ENCODE assay signal across 9 cellular contexts in genomic region chr6:160462551-160463109, GRCh38.
DNase-seq lines count a peak whose midpoint lies in the region; ATAC-seq and TF ChIP-seq lines count a peak whose summit lies in the region.
"Had no signal": no experiment of that assay in that cellular context is flagged by ENCODE, and none has a peak within 500 bp of the region (broad histone marks: within the 10 kb centered on the region; RNA-seq: fewer than 3 reads in every experiment).

No MANE protein-coding gene starts in this region.

- CTCF ChIA-PET in CD4-positive, alpha-beta memory T cell (lab: Charles Lee; ENCODE audit: partially characterized antibody) = interaction anchor here (1.0 to 1.7 kb wide), 5 partner anchors 14 to 324 kb away, joined by 3 to 6 read pairs (median 5); no protein-coding TSS in a partner anchor

- H3K27me3 Mint-ChIP-seq in CD4-positive, alpha-beta memory T cell = no peaks in the 10 kb centered on the region
- H3K27me3 Mint-ChIP-seq in activated CD4-positive, alpha-beta T cell treated with anti-CD3 and anti-CD28 coated beads, Interleukin-2, amount 10 ng/mL, durations not matched to agents 24 days and 14 days = peaks cover 27% of the 10 kb centered on the region
- peaks cover 4% of the 10 kb centered on the region for H3K27me3 Mint-ChIP-seq in type B pancreatic cell

- peaks cover 9 to 11% of the 10 kb centered on the region in 2 donors for H3K36me3 Mint-ChIP-seq in CD4-positive, alpha-beta memory T cell
- peaks cover 12% of the 10 kb centered on the region for H3K36me3 Mint-ChIP-seq in activated CD4-positive, alpha-beta T cell treated with anti-CD3 and anti-CD28 coated beads, Interleukin-2, amount 10 ng/mL, durations not matched to agents 24 days and 14 days (ENCODE audit: low read depth)
- H3K36me3 Mint-ChIP-seq in type B pancreatic cell = no peaks in the 10 kb centered on the region

- DNase-seq in CD4-positive, alpha-beta memory T cell = peak; percentile 82 to 90 (median 86)
- DNase-seq in activated CD4-positive, alpha-beta T cell treated with anti-CD3 and anti-CD28 coated beads, Interleukin-2, amount 10 ng/mL, durations not matched to agents 24 days and 14 days = peak; percentile 94
- peak; percentile 84 for DNase-seq in fibroblast of peridontal ligament (ENCODE audit: extremely low read depth)
- DNase-seq in type B pancreatic cell (ENCODE audit: extremely low spot score, unreplicated experiment) = no peak
- DNase-seq in NCI-H2081 treated with DMSO at 0.1 percent for 48 hours (lab: John Stamatoyannopoulos, UW) = no peak
- DNase-seq in cortex of kidney (lab: John Stamatoyannopoulos, UW) = no peak

- H3K27ac ChIP-seq in CD4-positive, alpha-beta memory T cell (ENCODE audit: low read depth, low read length) = no peak overlapping the region

- no peak for TF ChIP-seq CTCF in type B pancreatic cell (conservative IDR thresholded peaks at IDR 0.05)

- H3K9me3 ChIP-seq in CD4-positive, alpha-beta memory T cell (ENCODE audit: control insufficient read depth in 1 of 2, low read length in 2 of 2) = no peaks in the 10 kb centered on the region

- H3K27ac Mint-ChIP-seq in CD4-positive, alpha-beta memory T cell = peak overlapping the region; percentile 25 to 90 (median 85)
- H3K27ac Mint-ChIP-seq in activated CD4-positive, alpha-beta T cell treated with anti-CD3 and anti-CD28 coated beads, Interleukin-2, amount 10 ng/mL, durations not matched to agents 24 days and 14 days = peak overlapping the region; percentile 74
- H3K27ac Mint-ChIP-seq in type B pancreatic cell = no peak overlapping the region
- H3K27ac Mint-ChIP-seq: nephron had no signal

- peak overlapping the region; percentile 51 to 86 (median 73) for H3K4me3 Mint-ChIP-seq in CD4-positive, alpha-beta memory T cell
- H3K4me3 Mint-ChIP-seq in activated CD4-positive, alpha-beta T cell treated with anti-CD3 and anti-CD28 coated beads, Interleukin-2, amount 10 ng/mL, durations not matched to agents 24 days and 14 days = peak overlapping the region; percentile 72
- no peak overlapping the region for H3K4me3 Mint-ChIP-seq in type B pancreatic cell
- H3K4me3 Mint-ChIP-seq: nephron had no signal

- ATAC-seq in GM19468 (IDR thresholded peaks at IDR 0.05; ENCODE audit: extremely low read depth, unreplicated experiment) = peak; percentile 95
- ATAC-seq in HG03571 (IDR thresholded peaks at IDR 0.05; ENCODE audit: unreplicated experiment) = peak; percentile 98

- no peaks in the 10 kb centered on the region for H3K36me3 ChIP-seq in CD4-positive, alpha-beta memory T cell (ENCODE audit: insufficient read depth, low read length)

- peaks cover 60 to 80% (median 71%) of the 10 kb centered on the region in 4 donors for H3K4me1 Mint-ChIP-seq in CD4-positive, alpha-beta memory T cell
- H3K4me1 Mint-ChIP-seq in activated CD4-positive, alpha-beta T cell treated with anti-CD3 and anti-CD28 coated beads, Interleukin-2, amount 10 ng/mL, durations not matched to agents 24 days and 14 days = peaks cover 56% of the 10 kb centered on the region
- H3K4me1 Mint-ChIP-seq in type B pancreatic cell (ENCODE audit: unreplicated experiment) = no peaks in the 10 kb centered on the region
- H3K4me1 Mint-ChIP-seq: nephron had no signal

- H3K27me3 ChIP-seq in CD4-positive, alpha-beta memory T cell (ENCODE audit: insufficient read depth, low read length) = no peaks in the 10 kb centered on the region

- H3K9me3 Mint-ChIP-seq in CD4-positive, alpha-beta memory T cell = no peaks in the 10 kb centered on the region
- peaks cover 15% of the 10 kb centered on the region for H3K9me3 Mint-ChIP-seq in activated CD4-positive, alpha-beta T cell treated with anti-CD3 and anti-CD28 coated beads, Interleukin-2, amount 10 ng/mL, durations not matched to agents 24 days and 14 days
- H3K9me3 Mint-ChIP-seq in type B pancreatic cell = no peaks in the 10 kb centered on the region

- H3K4me1 ChIP-seq in CD4-positive, alpha-beta memory T cell (ENCODE audit: insufficient read depth, low read length) = peaks cover 76% of the 10 kb centered on the region

- intact Hi-C loops in CD4-positive, alpha-beta memory T cell (cut with micrococcal nuclease) = loop anchor here (1.0 to 10.0 kb wide), 3 partner anchors 58 to 668 kb away; partner anchors contain the start of gene MRPL18
- intact Hi-C loops in activated CD4-positive, alpha-beta T cell treated with anti-CD3 and anti-CD28 coated beads, Interleukin-2, amount 10 ng/mL, durations not matched to agents 24 days and 14 days (cut with micrococcal nuclease) = loop anchor here (1.0 to 5.0 kb wide), 5 partner anchors 38 to 770 kb away; partner anchors contain the start of gene SOD2

- H3K4me3 ChIP-seq in CD4-positive, alpha-beta memory T cell (ENCODE audit: low read length in 2 of 2) = peak overlapping the region; percentile 23 to 39

- POLR2A ChIA-PET in CD4-positive, alpha-beta memory T cell (lab: Charles Lee; ENCODE audit: partially characterized antibody) = interaction anchor here (0.5 to 2.2 kb wide), 6 partner anchors 14 to 736 kb away, joined by 3 to 11 read pairs (median 4); partner anchors contain the start of gene WTAP

Comparison
In these comparisons a context has a peak if more than half of its experiments do, and no peak if none do; other contexts are left out.
1. DNase-seq: peak in CD4-positive, alpha-beta memory T cell (5 of 5), activated CD4-positive, alpha-beta T cell treated with anti-CD3 and anti-CD28 coated beads, Interleukin-2, amount 10 ng/mL, durations not matched to agents 24 days and 14 days (single experiment) and fibroblast of peridontal ligament (single experiment); none in type B pancreatic cell (single experiment), NCI-H2081 treated with DMSO at 0.1 percent for 48 hours (single experiment) and cortex of kidney (single experiment).